In genomic region chr5:16737620-16738364, GRCh38 we compare ENCODE assay signal across 1 cellular context.
TF ChIP-seq lines count a peak whose summit lies in the region.

No MANE protein-coding gene starts in this region.

TF ChIP-seq in HepG2, 621 proteins besides CTCF, POLR2A, EP300 and RAD21 (continued from another document and continues in another):
- TF ChIP-seq, protein P1, sequence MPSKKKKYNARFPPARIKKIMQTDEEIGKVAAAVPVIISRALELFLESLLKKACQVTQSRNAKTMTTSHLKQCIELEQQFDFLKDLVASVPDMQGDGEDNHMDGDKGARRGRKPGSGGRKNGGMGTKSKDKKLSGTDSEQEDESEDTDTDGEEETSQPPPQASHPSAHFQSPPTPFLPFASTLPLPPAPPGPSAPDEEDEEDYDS (CRISPR knock-in tag; IDR thresholded peaks at IDR 0.05) = peak; percentile 51; the same call in 1 of the 2 replicates
- 0 out of 2 replicates have a peak, but pooled peaks have one; percentile 29 for TF ChIP-seq MAZ (IDR thresholded peaks at IDR 0.05; ENCODE audit: borderline replicate concordance, low read depth, low read length)
- no peak for TF ChIP-seq MAZ (CRISPR knock-in tag; IDR thresholded peaks at IDR 0.05; ENCODE audit: low read depth)
- no peak for TF ChIP-seq MLX (CRISPR knock-in tag; IDR thresholded peaks at IDR 0.05)
- no peak for TF ChIP-seq CEBPB (IDR thresholded peaks at IDR 0.05; ENCODE audit: borderline replicate concordance, low read depth, low read length)
- peak; percentile 63; the same call in 1 of the 2 replicates for TF ChIP-seq ZNF292 (CRISPR knock-in tag; IDR thresholded peaks at IDR 0.05; ENCODE audit: borderline replicate concordance, low read depth)
- TF ChIP-seq POLR2AphosphoS5 (IDR thresholded peaks at IDR 0.05; ENCODE audit: low read depth, low read length) = peak; percentile 75
- TF ChIP-seq, protein P2, sequence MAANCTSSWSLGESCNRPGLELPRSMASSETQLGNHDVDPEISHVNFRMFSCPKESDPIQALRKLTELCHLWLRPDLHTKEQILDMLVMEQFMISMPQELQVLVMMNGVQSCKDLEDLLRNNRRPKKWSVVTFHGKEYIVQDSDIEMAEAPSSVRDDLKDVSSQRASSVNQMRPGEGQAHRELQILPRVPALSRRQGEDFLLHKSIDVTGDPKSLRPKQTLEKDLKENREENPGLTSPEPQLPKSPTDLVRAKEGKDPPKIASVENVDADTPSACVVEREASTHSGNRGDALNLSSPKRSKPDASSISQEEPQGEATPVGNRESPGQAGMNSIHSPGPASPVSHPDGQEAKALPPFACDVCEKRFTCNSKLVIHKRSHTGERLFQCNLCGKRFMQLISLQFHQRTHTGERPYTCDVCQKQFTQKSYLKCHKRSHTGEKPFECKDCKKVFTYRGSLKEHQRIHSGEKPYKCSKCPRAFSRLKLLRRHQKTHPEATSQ (CRISPR knock-in tag; IDR thresholded peaks at IDR 0.05; ENCODE audit: borderline replicate concordance) = no peak
- peak; percentile 85 for TF ChIP-seq PITX1 (CRISPR knock-in tag; IDR thresholded peaks at IDR 0.05)
- peak; percentile 36 for TF ChIP-seq MED1 (CRISPR knock-in tag; IDR thresholded peaks at IDR 0.05)
- TF ChIP-seq SALL1 (CRISPR knock-in tag; IDR thresholded peaks at IDR 0.05) = peak; percentile 46; the same call in 1 of the 2 replicates
- no peak for TF ChIP-seq ZNF276 (CRISPR knock-in tag; IDR thresholded peaks at IDR 0.05; ENCODE audit: low read depth)
- no peak for TF ChIP-seq BHLHE40 (IDR thresholded peaks at IDR 0.05; ENCODE audit: low read length)
- TF ChIP-seq DR1 (CRISPR knock-in tag; IDR thresholded peaks at IDR 0.05) = 0 out of 2 replicates have a peak, but pooled peaks have one; percentile 15
- no peak for TF ChIP-seq ZNF274 (CRISPR knock-in tag; IDR thresholded peaks at IDR 0.05)
- no peak for TF ChIP-seq GMEB1 (CRISPR knock-in tag; IDR thresholded peaks at IDR 0.05; ENCODE audit: borderline replicate concordance)
- TF ChIP-seq TAF1 (CRISPR knock-in tag; IDR thresholded peaks at IDR 0.05) = peak; percentile 46; the same call in 1 of the 2 replicates
- TF ChIP-seq, protein P3, sequence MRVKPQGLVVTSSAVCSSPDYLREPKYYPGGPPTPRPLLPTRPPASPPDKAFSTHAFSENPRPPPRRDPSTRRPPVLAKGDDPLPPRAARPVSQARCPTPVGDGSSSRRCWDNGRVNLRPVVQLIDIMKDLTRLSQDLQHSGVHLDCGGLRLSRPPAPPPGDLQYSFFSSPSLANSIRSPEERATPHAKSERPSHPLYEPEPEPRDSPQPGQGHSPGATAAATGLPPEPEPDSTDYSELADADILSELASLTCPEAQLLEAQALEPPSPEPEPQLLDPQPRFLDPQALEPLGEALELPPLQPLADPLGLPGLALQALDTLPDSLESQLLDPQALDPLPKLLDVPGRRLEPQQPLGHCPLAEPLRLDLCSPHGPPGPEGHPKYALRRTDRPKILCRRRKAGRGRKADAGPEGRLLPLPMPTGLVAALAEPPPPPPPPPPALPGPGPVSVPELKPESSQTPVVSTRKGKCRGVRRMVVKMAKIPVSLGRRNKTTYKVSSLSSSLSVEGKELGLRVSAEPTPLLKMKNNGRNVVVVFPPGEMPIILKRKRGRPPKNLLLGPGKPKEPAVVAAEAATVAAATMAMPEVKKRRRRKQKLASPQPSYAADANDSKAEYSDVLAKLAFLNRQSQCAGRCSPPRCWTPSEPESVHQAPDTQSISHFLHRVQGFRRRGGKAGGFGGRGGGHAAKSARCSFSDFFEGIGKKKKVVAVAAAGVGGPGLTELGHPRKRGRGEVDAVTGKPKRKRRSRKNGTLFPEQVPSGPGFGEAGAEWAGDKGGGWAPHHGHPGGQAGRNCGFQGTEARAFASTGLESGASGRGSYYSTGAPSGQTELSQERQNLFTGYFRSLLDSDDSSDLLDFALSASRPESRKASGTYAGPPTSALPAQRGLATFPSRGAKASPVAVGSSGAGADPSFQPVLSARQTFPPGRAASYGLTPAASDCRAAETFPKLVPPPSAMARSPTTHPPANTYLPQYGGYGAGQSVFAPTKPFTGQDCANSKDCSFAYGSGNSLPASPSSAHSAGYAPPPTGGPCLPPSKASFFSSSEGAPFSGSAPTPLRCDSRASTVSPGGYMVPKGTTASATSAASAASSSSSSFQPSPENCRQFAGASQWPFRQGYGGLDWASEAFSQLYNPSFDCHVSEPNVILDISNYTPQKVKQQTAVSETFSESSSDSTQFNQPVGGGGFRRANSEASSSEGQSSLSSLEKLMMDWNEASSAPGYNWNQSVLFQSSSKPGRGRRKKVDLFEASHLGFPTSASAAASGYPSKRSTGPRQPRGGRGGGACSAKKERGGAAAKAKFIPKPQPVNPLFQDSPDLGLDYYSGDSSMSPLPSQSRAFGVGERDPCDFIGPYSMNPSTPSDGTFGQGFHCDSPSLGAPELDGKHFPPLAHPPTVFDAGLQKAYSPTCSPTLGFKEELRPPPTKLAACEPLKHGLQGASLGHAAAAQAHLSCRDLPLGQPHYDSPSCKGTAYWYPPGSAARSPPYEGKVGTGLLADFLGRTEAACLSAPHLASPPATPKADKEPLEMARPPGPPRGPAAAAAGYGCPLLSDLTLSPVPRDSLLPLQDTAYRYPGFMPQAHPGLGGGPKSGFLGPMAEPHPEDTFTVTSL (CRISPR knock-in tag; IDR thresholded peaks at IDR 0.05; ENCODE audit: borderline replicate concordance) = no peak
- TF ChIP-seq TBX3 (IDR thresholded peaks at IDR 0.05; ENCODE audit: borderline replicate concordance) = 0 out of 2 replicates have a peak, but pooled peaks have one; percentile 33
- TF ChIP-seq POLR2G (IDR thresholded peaks at IDR 0.05; ENCODE audit: low read depth, low read length) = peak; percentile 80
- 0 out of 2 replicates have a peak, but pooled peaks have one; percentile 39 for TF ChIP-seq ZNF510 (CRISPR knock-in tag; IDR thresholded peaks at IDR 0.05; ENCODE audit: low read depth)
- TF ChIP-seq PATZ1 (CRISPR knock-in tag; IDR thresholded peaks at IDR 0.05) = peak; percentile 55
- TF ChIP-seq ZNF224 (CRISPR knock-in tag; IDR thresholded peaks at IDR 0.05) = no peak
- TF ChIP-seq ZNF646 (CRISPR knock-in tag; IDR thresholded peaks at IDR 0.05) = 0 out of 2 replicates have a peak, but pooled peaks have one; percentile 28
- TF ChIP-seq NR2F6 (IDR thresholded peaks at IDR 0.05) = no peak
- TF ChIP-seq NR2F6 (CRISPR knock-in tag; IDR thresholded peaks at IDR 0.05) = no peak
- 0 out of 2 replicates have a peak, but pooled peaks have one; percentile 14 for TF ChIP-seq KAT8 (CRISPR knock-in tag; IDR thresholded peaks at IDR 0.05)
- TF ChIP-seq DNMT1 (CRISPR knock-in tag; IDR thresholded peaks at IDR 0.05) = no peak
- peak; percentile 79 for TF ChIP-seq TBX2 (CRISPR knock-in tag; IDR thresholded peaks at IDR 0.05; ENCODE audit: borderline replicate concordance)
- TF ChIP-seq SOX6 (IDR thresholded peaks at IDR 0.05) = no peak
- peak; percentile 61; the same call in 1 of the 2 replicates for TF ChIP-seq SOX6 (CRISPR knock-in tag; IDR thresholded peaks at IDR 0.05)
